27 cellular contexts compared by ENCODE assay signal in the genomic region with DNA sequence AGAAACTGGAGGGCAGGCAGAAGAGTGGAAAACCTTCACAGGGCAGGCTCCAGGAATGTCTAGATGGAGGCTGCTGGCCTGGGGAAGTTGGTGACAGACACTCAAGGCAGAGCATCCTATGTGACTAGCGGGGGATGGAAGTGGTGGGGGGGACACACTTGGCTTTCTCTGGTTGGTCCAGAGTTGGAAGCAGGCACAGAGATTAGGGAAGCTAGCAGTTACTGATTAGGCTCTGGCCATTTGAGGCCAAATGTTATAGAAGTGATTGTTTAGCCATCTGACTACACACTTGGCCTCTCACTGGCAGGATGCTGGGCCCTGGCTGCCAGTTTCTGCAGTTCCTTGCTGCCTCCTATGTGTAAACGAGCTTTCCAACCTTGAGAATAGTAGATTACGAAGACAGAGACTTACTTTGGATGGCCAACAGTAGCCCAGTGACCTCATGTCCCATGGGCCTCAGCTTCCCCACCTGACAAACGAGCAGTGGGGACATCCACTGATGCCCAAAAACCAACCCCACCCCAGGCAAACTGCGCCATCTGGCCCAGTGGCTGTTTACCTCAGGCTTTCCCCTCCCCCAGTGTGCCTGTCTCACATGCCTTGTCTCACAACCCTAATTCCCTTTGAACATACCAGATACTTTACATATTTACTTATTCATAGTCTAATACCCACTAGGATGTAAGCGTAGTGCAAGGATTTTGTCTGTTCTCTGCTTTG.
DNase-seq lines count a peak whose midpoint lies in the region; ATAC-seq and TF ChIP-seq lines count a peak whose summit lies in the region.
"Had no signal": no experiment of that assay in that cellular context is flagged by ENCODE, and none has a peak within 500 bp of the region (broad histone marks: within the 10 kb centered on the region; RNA-seq: fewer than 3 reads in every experiment).

No MANE protein-coding gene starts in this region.

- H3K27ac Mint-ChIP-seq in GM23338 (no peak overlapping the region), immature natural killer cell (no peak overlapping the region)
- peak overlapping the region; percentile 40 for H3K27ac Mint-ChIP-seq in dendritic cell treated with granulocyte-macrophage colony-stimulating factor and Interleukin-4, amounts not matched to agents 40 ng/mL and 50 ng/mL, for 4 days
- H3K27ac Mint-ChIP-seq: activated CD8-positive, alpha-beta T cell treated with anti-CD3 and anti-CD28 coated beads, Interleukin-2, amount 10 ng/mL, durations not matched to agents 7 days and 5 days; activated naive CD8-positive, alpha-beta T cell treated with anti-CD3 and anti-CD28 coated beads for 36 hours; natural killer cell; T-helper 1 cell treated with Interleukin-12 subunit alpha and Interleukin-12 subunit beta and Interleukin-4 antibody, amounts not matched to agents 30 μg/mL and 1 μg/mL, for 36 hours had no signal

- H3K4me2 ChIP-seq in GM23338 = no peak overlapping the region
- H3K4me2 ChIP-seq: SK-N-SH had no signal

- no peak overlapping the region for H3K27ac ChIP-seq in GM23338 (ENCODE audit: low read depth)
- H3K27ac ChIP-seq in neutrophil = peak overlapping the region; percentile 41
- H3K27ac ChIP-seq: parathyroid adenoma, right lobe of liver, RWPE1, tibial nerve had no signal

- H3K9me2 ChIP-seq in GM23338 (ENCODE audit: insufficient read depth) = no peaks in the 10 kb centered on the region
- H3K9me2 ChIP-seq: SK-N-SH had no signal

- H3K36me3 ChIP-seq in GM23338 (ENCODE audit: insufficient read depth) (no peaks in the 10 kb centered on the region), neutrophil (peaks cover 18% of the 10 kb centered on the region)
- H3K36me3 ChIP-seq: right lobe of liver, tibial nerve had no signal

- no peaks in the 10 kb centered on the region for H3K27me3 ChIP-seq in GM23338 (ENCODE audit: insufficient read depth)
- no peaks in the 10 kb centered on the region for H3K27me3 ChIP-seq in neutrophil
- H3K27me3 ChIP-seq: right lobe of liver, tibial nerve had no signal

- no peak for TF ChIP-seq CTCF in GM23338 (conservative IDR thresholded peaks at IDR 0.05; ENCODE audit: low read depth in 2 of 2)
- no peak for TF ChIP-seq CTCF in neutrophil (IDR thresholded peaks at IDR 0.05)

- no peaks in the 10 kb centered on the region for H3K9me3 Mint-ChIP-seq in GM23338
- H3K9me3 Mint-ChIP-seq in dendritic cell treated with granulocyte-macrophage colony-stimulating factor and Interleukin-4, amounts not matched to agents 40 ng/mL and 50 ng/mL, for 4 days = no peaks in the 10 kb centered on the region
- no peaks in the 10 kb centered on the region for H3K9me3 Mint-ChIP-seq in immature natural killer cell
- H3K9me3 Mint-ChIP-seq: activated naive CD8-positive, alpha-beta T cell treated with anti-CD3 and anti-CD28 coated beads for 36 hours; natural killer cell; T-helper 1 cell treated with Interleukin-12 subunit alpha and Interleukin-12 subunit beta and Interleukin-4 antibody, amounts not matched to agents 30 μg/mL and 1 μg/mL, for 36 hours had no signal

- H4K20me1 ChIP-seq in GM23338 (replicated peaks; ENCODE audit: insufficient read depth) = peaks cover 7% of the 10 kb centered on the region; the same call in 1 of the 2 replicates

- H3K9me3 ChIP-seq in neutrophil = no peaks in the 10 kb centered on the region
- H3K9me3 ChIP-seq: right lobe of liver, SK-N-SH, tibial nerve had no signal

- H3K79me2 ChIP-seq in GM23338 (replicated peaks; ENCODE audit: insufficient read depth) = no peaks in the 10 kb centered on the region; the same call in 1 of the 2 replicates

- H3K36me3 Mint-ChIP-seq in GM23338 (ENCODE audit: low read depth) (no peaks in the 10 kb centered on the region; the same call in 2 of the 3 replicates), immature natural killer cell (peaks cover 0 to 4% (median 0%) of the 10 kb centered on the region in 3 donors)
- H3K36me3 Mint-ChIP-seq in dendritic cell treated with granulocyte-macrophage colony-stimulating factor and Interleukin-4, amounts not matched to agents 40 ng/mL and 50 ng/mL, for 4 days (ENCODE audit: low read depth) = peaks cover 23% of the 10 kb centered on the region
- H3K36me3 Mint-ChIP-seq: activated naive CD8-positive, alpha-beta T cell treated with anti-CD3 and anti-CD28 coated beads for 36 hours; natural killer cell had no signal

- peaks cover 7% of the 10 kb centered on the region for H3K4me1 ChIP-seq in GM23338 (ENCODE audit: insufficient read depth)
- H3K4me1 ChIP-seq in neutrophil (ENCODE audit: control insufficient read depth in 1 of 2, insufficient read depth in 1 of 2, low read depth in 1 of 2, low read length in 1 of 2) = no peaks in the 10 kb centered on the region
- H3K4me1 ChIP-seq: right lobe of liver had no signal

- H2AFZ ChIP-seq in GM23338 = no peak overlapping the region
- H2AFZ ChIP-seq: parathyroid adenoma had no signal

- H3K27me3 Mint-ChIP-seq in GM23338 (ENCODE audit: insufficient read depth, low read depth, poor library complexity) = no peaks in the 10 kb centered on the region
- H3K27me3 Mint-ChIP-seq in dendritic cell treated with granulocyte-macrophage colony-stimulating factor and Interleukin-4, amounts not matched to agents 40 ng/mL and 50 ng/mL, for 4 days = no peaks in the 10 kb centered on the region
- no peaks in the 10 kb centered on the region for H3K27me3 Mint-ChIP-seq in immature natural killer cell (ENCODE audit: low read depth in 3 of 3)
- H3K27me3 Mint-ChIP-seq: activated naive CD8-positive, alpha-beta T cell treated with anti-CD3 and anti-CD28 coated beads for 36 hours had no signal

- H3F3A ChIP-seq in GM23338 (replicated peaks; ENCODE audit: low read depth) = no peaks in the 10 kb centered on the region

- H3K4me3 Mint-ChIP-seq in GM23338 (no peak overlapping the region), immature natural killer cell (no peak overlapping the region)
- H3K4me3 Mint-ChIP-seq in dendritic cell treated with granulocyte-macrophage colony-stimulating factor and Interleukin-4, amounts not matched to agents 40 ng/mL and 50 ng/mL, for 4 days = no peak overlapping the region
- H3K4me3 Mint-ChIP-seq: activated CD8-positive, alpha-beta T cell treated with anti-CD3 and anti-CD28 coated beads, Interleukin-2, amount 10 ng/mL, durations not matched to agents 7 days and 5 days; activated naive CD8-positive, alpha-beta T cell treated with anti-CD3 and anti-CD28 coated beads for 36 hours; natural killer cell; T-helper 1 cell treated with Interleukin-12 subunit alpha and Interleukin-12 subunit beta and Interleukin-4 antibody, amounts not matched to agents 30 μg/mL and 1 μg/mL, for 36 hours had no signal

- DNase-seq in GM23338 (ENCODE audit: low spot score) (peak; percentile 17), NCI-H526 treated with DMSO at 0.1 percent for 48 hours (lab: John Stamatoyannopoulos, UW) (peak; percentile 54), immature natural killer cell (no peak)
- no peak for DNase-seq in activated CD8-positive, alpha-beta memory T cell treated with anti-CD3 and anti-CD28 coated beads, Interleukin-2, amount 50 U/mL, for 4 hours
- DNase-seq: ACHN; activated CD4-positive, alpha-beta T cell treated with anti-CD3 and anti-CD28 coated beads for 1 hour; activated CD8-positive, alpha-beta T cell treated with anti-CD3 and anti-CD28 coated beads, Interleukin-2, amount 10 ng/mL, durations not matched to agents 7 days and 5 days; activated effector memory CD4-positive, alpha-beta T cell treated with anti-CD3 and anti-CD28 coated beads, Interleukin-2, amount 50 U/mL, for 16 hours; activated naive CD8-positive, alpha-beta T cell treated with anti-CD3 and anti-CD28 coated beads for 36 hours; activated T-cell treated with anti-CD3 and anti-CD28 coated beads for 4 hours; aorta; DMS79; left ventricle myocardium superior; midbrain; natural killer cell; NCI-H187 treated with DMSO at 0.1 percent for 48 hours; right lobe of liver; SK-N-SH; stimulated activated CD4-positive, alpha-beta T cell treated with anti-CD3 and anti-CD28 coated beads, Interleukin-2, amount 100 ng/mL, for 48 hours had no signal

- peak; percentile 58 for ATAC-seq in GM23338
- ATAC-seq in GM18858 (IDR thresholded peaks at IDR 0.05; ENCODE audit: unreplicated experiment) = no peak
- ATAC-seq: activated CD8-positive, alpha-beta T cell treated with anti-CD3 and anti-CD28 coated beads, Interleukin-2, amount 10 ng/mL, durations not matched to agents 7 days and 5 days; HepG2; left ventricle myocardium superior; natural killer cell; right lobe of liver had no signal

- H3K4me3 ChIP-seq in GM23338 (no peak overlapping the region), neutrophil (ENCODE audit: low read depth in 1 of 2, low read length in 1 of 2) (no peak overlapping the region)
- H3K4me3 ChIP-seq: right lobe of liver, tibial nerve had no signal

- intact Hi-C loops in dendritic cell treated with granulocyte-macrophage colony-stimulating factor and Interleukin-4, amounts not matched to agents 40 ng/mL and 50 ng/mL, for 4 days (cut with micrococcal nuclease) = no loop called here

- peaks cover 11% of the 10 kb centered on the region for H3K4me1 Mint-ChIP-seq in GM23338
- peaks cover 6% of the 10 kb centered on the region for H3K4me1 Mint-ChIP-seq in dendritic cell treated with granulocyte-macrophage colony-stimulating factor and Interleukin-4, amounts not matched to agents 40 ng/mL and 50 ng/mL, for 4 days (ENCODE audit: low read depth)
- no peaks in the 10 kb centered on the region for H3K4me1 Mint-ChIP-seq in immature natural killer cell
- H3K4me1 Mint-ChIP-seq: activated naive CD8-positive, alpha-beta T cell treated with anti-CD3 and anti-CD28 coated beads for 36 hours had no signal

TF ChIP-seq in GM23338, 12 proteins besides CTCF, POLR2A, EP300 and RAD21 (continues in another document):
- no peak for TF ChIP-seq ZNF114 (CRISPR knock-in tag; IDR thresholded peaks at IDR 0.05)
- no peak for TF ChIP-seq ZNF331 (CRISPR knock-in tag; IDR thresholded peaks at IDR 0.05; ENCODE audit: low read depth)
- no peak for TF ChIP-seq EZH2phosphoT487 (IDR thresholded peaks at IDR 0.05; ENCODE audit: unreplicated experiment)

Comparison
In these comparisons a context has a peak if more than half of its experiments do, and no peak if none do; other contexts are left out.
1. DNase-seq: peak in GM23338 (single experiment) and NCI-H526 treated with DMSO at 0.1 percent for 48 hours (single experiment); none in activated CD8-positive, alpha-beta memory T cell treated with anti-CD3 and anti-CD28 coated beads, Interleukin-2, amount 50 U/mL, for 4 hours (single experiment) and immature natural killer cell (0 of 3).